Comparison of ENCODE assay signal across 8 cellular contexts in genomic region chr4:149031399-149031798, GRCh38.
A peak's percentile ranks its signal among the peaks of the same experiment; 100 is the strongest.
DNase-seq lines count a peak whose midpoint lies in the region; ATAC-seq and TF ChIP-seq lines count a peak whose summit lies in the region.

No MANE protein-coding gene starts in this region.

- no peaks in the 10 kb centered on the region for H3K4me1 ChIP-seq in fibroblast of lung (ENCODE audit: control insufficient read depth, extremely low read depth, insufficient read depth, low read length)

- H3K4me3 ChIP-seq in NB4 (ENCODE audit: low read depth, low read length) (no peak overlapping the region), fibroblast of lung (replicated peaks in 1 of 4; ENCODE audit: control extremely low read depth in 1 of 4, insufficient read depth in 1 of 4, low read depth in 3 of 4, low read length in 4 of 4) (no peak overlapping the region)

- ATAC-seq in GM19351 (IDR thresholded peaks at IDR 0.05; ENCODE audit: unreplicated experiment), result peak; percentile 91
- ATAC-seq in HG03139 (IDR thresholded peaks at IDR 0.05; ENCODE audit: unreplicated experiment), result no peak

- in situ Hi-C loops in ACHN (cut with HindIII; ENCODE audit: low pct_ligation_motif_present, low pct_unique_long_range_greater_than_20kb, low sequenced_read_pairs), result no loop called here

- DNase-seq in ACHN (peak; percentile 19), NB4 (ENCODE audit: low read depth) (peak; percentile 11), fibroblast of lung (ENCODE audit: low read depth in 2 of 2) (peak; percentile 1 to 15), superior temporal gyrus (ENCODE audit: extremely low spot score) (peak; percentile 31), NCI-H2107 (lab: John Stamatoyannopoulos, UW) (no peak), NCI-H2107 treated with DMSO at 0.1 percent for 48 hours (lab: John Stamatoyannopoulos, UW; ENCODE audit: unreplicated experiment) (no peak)

- no peak for TF ChIP-seq POLR2A in NB4 (IDR thresholded peaks at IDR 0.05; ENCODE audit: extremely low read depth, insufficient read length)

- H3K27me3 ChIP-seq in fibroblast of lung (ENCODE audit: control insufficient read depth, insufficient read depth, low read length), result no peaks in the 10 kb centered on the region

- no peak overlapping the region for H3K27ac ChIP-seq in fibroblast of lung (ENCODE audit: insufficient read depth, low read length)

- peak; percentile 11 for TF ChIP-seq CTCF in NB4 (IDR thresholded peaks at IDR 0.05; ENCODE audit: low read depth, low read length)
- peak; percentile 19 to 21 for TF ChIP-seq CTCF in fibroblast of lung (conservative IDR thresholded peaks at IDR 0.05 in 1 of 2, IDR thresholded peaks at IDR 0.05 in 1 of 2; ENCODE audit: low read depth in 1 of 2, low read length in 2 of 2)

- H3K9ac ChIP-seq in fibroblast of lung (ENCODE audit: insufficient read depth, low read length), result no peak overlapping the region

- no peak overlapping the region for H3K4me2 ChIP-seq in fibroblast of lung (ENCODE audit: extremely low read depth, insufficient read depth, low read length)

- H3K79me2 ChIP-seq in fibroblast of lung (ENCODE audit: control insufficient read depth, insufficient read depth, low read length), result no peaks in the 10 kb centered on the region

- H4K20me1 ChIP-seq in fibroblast of lung (ENCODE audit: control insufficient read depth, extremely low read depth, insufficient read depth, low read length), result no peaks in the 10 kb centered on the region

- no peaks in the 10 kb centered on the region for H3K9me3 ChIP-seq in fibroblast of lung (ENCODE audit: control insufficient read depth, insufficient read depth, low read depth, low read length)

- no peak overlapping the region for H2AFZ ChIP-seq in fibroblast of lung (ENCODE audit: low read length)

- no peaks in the 10 kb centered on the region for H3K36me3 ChIP-seq in fibroblast of lung (ENCODE audit: control insufficient read depth, insufficient read depth, low read length)

Comparison
In these comparisons a context has a peak if more than half of its experiments do, and no peak if none do; other contexts are left out.
1. DNase-seq: peak in ACHN (single experiment), NB4 (single experiment), fibroblast of lung (2 of 2) and superior temporal gyrus (single experiment); none in NCI-H2107 (single experiment) and NCI-H2107 treated with DMSO at 0.1 percent for 48 hours (single experiment).